19 cellular contexts compared by ENCODE assay signal in genomic region chr2:111522231-111522768, GRCh38.
DNase-seq lines count a peak whose midpoint lies in the region; ATAC-seq and TF ChIP-seq lines count a peak whose summit lies in the region.
"Had no signal": no experiment of that assay in that cellular context is flagged by ENCODE, and none has a peak within 500 bp of the region (broad histone marks: within the 10 kb centered on the region; RNA-seq: fewer than 3 reads in every experiment).

No MANE protein-coding gene starts in this region.

- H3K4me3 Mint-ChIP-seq in WTC11 = no peak overlapping the region
- H3K4me3 Mint-ChIP-seq: activated naive CD8-positive, alpha-beta T cell; activated T-cell treated with anti-CD3 and anti-CD28 coated beads, Interleukin-2, amount 50 U/mL, for 24 hours; central memory CD8-positive, alpha-beta T cell; memory B cell had no signal

- H3K36me3 Mint-ChIP-seq in WTC11 = no peaks in the 10 kb centered on the region
- H3K36me3 Mint-ChIP-seq: activated naive CD8-positive, alpha-beta T cell; memory B cell had no signal

- TF ChIP-seq EP300 in SK-N-SH (IDR thresholded peaks at IDR 0.05; ENCODE audit: borderline replicate concordance in 1 of 2, low read depth in 1 of 2, low read length in 1 of 2) = no peak
- no peak for TF ChIP-seq EP300 in transverse colon (IDR thresholded peaks at IDR 0.05; ENCODE audit: low read depth)

- H3K9me3 Mint-ChIP-seq in WTC11 = no peaks in the 10 kb centered on the region
- H3K9me3 Mint-ChIP-seq: activated T-cell treated with anti-CD3 and anti-CD28 coated beads, Interleukin-2, amount 50 U/mL, for 24 hours; central memory CD8-positive, alpha-beta T cell; memory B cell had no signal

- no peaks in the 10 kb centered on the region for H3K79me2 ChIP-seq in SK-N-SH (ENCODE audit: insufficient read depth)

- no peaks in the 10 kb centered on the region for H3K36me3 ChIP-seq in BJ (ENCODE audit: control insufficient read depth, insufficient read depth, low read length)
- no peaks in the 10 kb centered on the region for H3K36me3 ChIP-seq in SK-N-SH (replicated peaks in 1 of 2; ENCODE audit: control insufficient read depth in 1 of 2, insufficient read depth in 2 of 2, low read length in 1 of 2)
- H3K36me3 ChIP-seq in transverse colon = no peaks in the 10 kb centered on the region
- H3K36me3 ChIP-seq: BE2C, Peyer's patch had no signal

- POLR2A ChIA-PET in BJ (lab: Charles Lee) (no interaction called here), WTC11 (lab: Charles Lee) (no interaction called here), SK-N-SH (lab: Yijun Ruan, JAX) (no interaction called here)

- no peaks in the 10 kb centered on the region for H3K27me3 Mint-ChIP-seq in WTC11 (ENCODE audit: low read depth)

- H3K4me1 ChIP-seq in SK-N-SH (ENCODE audit: control insufficient read depth in 1 of 2, insufficient read depth in 2 of 2, low read depth in 1 of 2, low read length in 1 of 2) (peaks cover 0 to 40% of the 10 kb centered on the region in 2 experiments; a peak in 1 of 4 replicates), transverse colon (peaks cover 0 to 4% (median 2%) of the 10 kb centered on the region in 4 donors)
- H3K4me1 ChIP-seq: BE2C, Peyer's patch had no signal

- H3K9me3 ChIP-seq in SK-N-SH (no peaks in the 10 kb centered on the region), transverse colon (no peaks in the 10 kb centered on the region)
- H3K9me3 ChIP-seq: BE2C, Peyer's patch had no signal

- intact Hi-C loops in transverse colon (cut with DNase I; ENCODE audit: low total_unique reads) = no loop called here

- peak overlapping the region in 1 of 2 experiments; percentile 92; a peak in 2 of 4 replicates for H3K27ac ChIP-seq in SK-N-SH (ENCODE audit: low read depth in 2 of 2, low read length in 1 of 2)
- no peak overlapping the region for H3K27ac ChIP-seq in transverse colon
- H3K27ac ChIP-seq: Peyer's patch had no signal

- no peaks in the 10 kb centered on the region for H4K20me1 ChIP-seq in SK-N-SH (ENCODE audit: insufficient read depth)

- WGBS in SK-N-SH (ENCODE audit: low lambda C conversion rate) = 88% methylated on average over 5 of the region's 5 CpGs
- 59% methylated on average over 5 of the region's 5 CpGs; no CpG with 5 or more reads in 1 of the 2 donors for WGBS in transverse colon (ENCODE audit: low coverage in 1 of 2), 2 donors

- DNase-seq in BJ (ENCODE audit: low read depth) (peak; percentile 33), WTC11 (ENCODE audit: low spot score) (no peak), fibroblast of villous mesenchyme (ENCODE audit: low read depth) (peak; percentile 97), omental fat pad (ENCODE audit: low spot score) (no peak), GOT3 (lab: John Stamatoyannopoulos, UW) (no peak), SK-N-SH (no peak), transverse colon (no peak)
- DNase-seq: activated CD4-positive, alpha-beta T cell treated with anti-CD3 and anti-CD28 coated beads, Interleukin-2, amount 50 U/mL, for 4 hours; activated T-cell treated with anti-CD3 and anti-CD28 coated beads, Interleukin-2, amount 50 U/mL, for 24 hours; GF-D8; H7; NCI-H2107; Peyer's patch; stimulated activated CD4-positive, alpha-beta T cell treated with anti-CD3 and anti-CD28 coated beads, Interleukin-4, amount 100 ng/mL, for 4 hours had no signal

- no peak for TF ChIP-seq RAD21 in SK-N-SH (IDR thresholded peaks at IDR 0.05; ENCODE audit: low read length)

- CTCF ChIA-PET in BJ (lab: Yijun Ruan, JAX) (no interaction called here), WTC11 (lab: Charles Lee) (interaction anchor here (0.6 kb wide), 1 partner anchor 157 kb away, joined by 3 read pairs; no protein-coding TSS in a partner anchor), SK-N-SH (lab: Yijun Ruan, JAX) (no interaction called here)

- ATAC-seq in WTC11 = no peak
- ATAC-seq in omental fat pad (ENCODE audit: low FRiP score) = peak; percentile 69
- ATAC-seq in GM21390 (IDR thresholded peaks at IDR 0.05; ENCODE audit: unreplicated experiment) = no peak

- TF ChIP-seq POLR2A in transverse colon (IDR thresholded peaks at IDR 0.05) = no peak

- no peak overlapping the region for H3K4me3 ChIP-seq in BJ (ENCODE audit: low read depth, low read length)
- no peak overlapping the region for H3K4me3 ChIP-seq in fibroblast of villous mesenchyme (ENCODE audit: low read depth, low read length)
- H3K4me3 ChIP-seq in SK-N-SH (ENCODE audit: low read depth in 2 of 2, low read length in 1 of 2) = no peak overlapping the region
- H3K4me3 ChIP-seq in transverse colon = no peak overlapping the region
- H3K4me3 ChIP-seq: Peyer's patch had no signal

- in situ Hi-C loops in transverse colon (cut with MboI; ENCODE audit: low pct_ligation_motif_present in 1 of 4, low pct_unique_long_range_greater_than_20kb in 1 of 4, low sequenced_read_pairs in 3 of 4) = no loop called here

- no peak overlapping the region for H3K4me2 ChIP-seq in SK-N-SH

- H3K27ac Mint-ChIP-seq in WTC11 = no peak overlapping the region
- H3K27ac Mint-ChIP-seq: activated naive CD8-positive, alpha-beta T cell; activated T-cell treated with anti-CD3 and anti-CD28 coated beads, Interleukin-2, amount 50 U/mL, for 24 hours; memory B cell had no signal

- H3K4me1 Mint-ChIP-seq in WTC11 = peaks cover 16% of the 10 kb centered on the region
- H3K4me1 Mint-ChIP-seq: central memory CD8-positive, alpha-beta T cell; memory B cell had no signal

- H3K9ac ChIP-seq in SK-N-SH = no peak overlapping the region

- no peaks in the 10 kb centered on the region for H3K9me2 ChIP-seq in SK-N-SH

- no peaks in the 10 kb centered on the region for H3K27me3 ChIP-seq in BJ (ENCODE audit: control insufficient read depth, insufficient read depth, low read length)
- no peaks in the 10 kb centered on the region for H3K27me3 ChIP-seq in SK-N-SH (ENCODE audit: insufficient read depth)
- H3K27me3 ChIP-seq in transverse colon = no peaks in the 10 kb centered on the region
- H3K27me3 ChIP-seq: BE2C, Peyer's patch had no signal

- no peak overlapping the region for H2AFZ ChIP-seq in SK-N-SH (ENCODE audit: low read depth)

- H3F3A ChIP-seq in SK-N-SH (replicated peaks; ENCODE audit: insufficient read depth) = no peaks in the 10 kb centered on the region

- TF ChIP-seq CTCF in BJ (IDR thresholded peaks at IDR 0.05; ENCODE audit: insufficient read depth, low read depth, low read length) = no peak
- TF ChIP-seq CTCF in WTC11 (IDR thresholded peaks at IDR 0.05) = no peak
- no peak for TF ChIP-seq CTCF in fibroblast of villous mesenchyme (IDR thresholded peaks at IDR 0.05; ENCODE audit: insufficient read depth, low read depth, low read length)
- TF ChIP-seq CTCF in omental fat pad (IDR thresholded peaks at IDR 0.05) = no peak
- TF ChIP-seq CTCF in SK-N-SH (IDR thresholded peaks at IDR 0.05) = no peak
- TF ChIP-seq CTCF in transverse colon (IDR thresholded peaks at IDR 0.05) = no peak

TF ChIP-seq in WTC11, 78 proteins besides CTCF, POLR2A, EP300 and RAD21 (continues in another document):
- TF ChIP-seq GABPB1 (CRISPR knock-in tag; IDR thresholded peaks at IDR 0.05) = peak; percentile 43; the same call in 1 of the 2 replicates

TF ChIP-seq in SK-N-SH, 30 proteins besides CTCF, POLR2A, EP300 and RAD21 (continues in another document):
- TF ChIP-seq, protein P1, sequence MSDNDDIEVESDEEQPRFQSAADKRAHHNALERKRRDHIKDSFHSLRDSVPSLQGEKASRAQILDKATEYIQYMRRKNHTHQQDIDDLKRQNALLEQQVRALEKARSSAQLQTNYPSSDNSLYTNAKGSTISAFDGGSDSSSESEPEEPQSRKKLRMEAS (IDR thresholded peaks at IDR 0.05; ENCODE audit: low read depth) = no peak
- TF ChIP-seq PBX3 (IDR thresholded peaks at IDR 0.05) (no peak), POLR2AphosphoS5 (IDR thresholded peaks at IDR 0.05; ENCODE audit: low read depth, low read length) (no peak), RCOR1 (IDR thresholded peaks at IDR 0.05; ENCODE audit: low read length) (no peak; the same call in 1 of the 2 replicates), FOXM1 (IDR thresholded peaks at IDR 0.05; ENCODE audit: low read depth) (no peak), TCF12 (IDR thresholded peaks at IDR 0.05) (no peak), SMC3 (IDR thresholded peaks at IDR 0.05; ENCODE audit: low read depth, low read length) (no peak)
- TF ChIP-seq, protein P2, sequence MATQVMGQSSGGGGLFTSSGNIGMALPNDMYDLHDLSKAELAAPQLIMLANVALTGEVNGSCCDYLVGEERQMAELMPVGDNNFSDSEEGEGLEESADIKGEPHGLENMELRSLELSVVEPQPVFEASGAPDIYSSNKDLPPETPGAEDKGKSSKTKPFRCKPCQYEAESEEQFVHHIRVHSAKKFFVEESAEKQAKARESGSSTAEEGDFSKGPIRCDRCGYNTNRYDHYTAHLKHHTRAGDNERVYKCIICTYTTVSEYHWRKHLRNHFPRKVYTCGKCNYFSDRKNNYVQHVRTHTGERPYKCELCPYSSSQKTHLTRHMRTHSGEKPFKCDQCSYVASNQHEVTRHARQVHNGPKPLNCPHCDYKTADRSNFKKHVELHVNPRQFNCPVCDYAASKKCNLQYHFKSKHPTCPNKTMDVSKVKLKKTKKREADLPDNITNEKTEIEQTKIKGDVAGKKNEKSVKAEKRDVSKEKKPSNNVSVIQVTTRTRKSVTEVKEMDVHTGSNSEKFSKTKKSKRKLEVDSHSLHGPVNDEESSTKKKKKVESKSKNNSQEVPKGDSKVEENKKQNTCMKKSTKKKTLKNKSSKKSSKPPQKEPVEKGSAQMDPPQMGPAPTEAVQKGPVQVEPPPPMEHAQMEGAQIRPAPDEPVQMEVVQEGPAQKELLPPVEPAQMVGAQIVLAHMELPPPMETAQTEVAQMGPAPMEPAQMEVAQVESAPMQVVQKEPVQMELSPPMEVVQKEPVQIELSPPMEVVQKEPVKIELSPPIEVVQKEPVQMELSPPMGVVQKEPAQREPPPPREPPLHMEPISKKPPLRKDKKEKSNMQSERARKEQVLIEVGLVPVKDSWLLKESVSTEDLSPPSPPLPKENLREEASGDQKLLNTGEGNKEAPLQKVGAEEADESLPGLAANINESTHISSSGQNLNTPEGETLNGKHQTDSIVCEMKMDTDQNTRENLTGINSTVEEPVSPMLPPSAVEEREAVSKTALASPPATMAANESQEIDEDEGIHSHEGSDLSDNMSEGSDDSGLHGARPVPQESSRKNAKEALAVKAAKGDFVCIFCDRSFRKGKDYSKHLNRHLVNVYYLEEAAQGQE (IDR thresholded peaks at IDR 0.05; ENCODE audit: low read depth, low read length) = no peak

Comparison
In these comparisons a context has a peak if more than half of its experiments do, and no peak if none do; other contexts are left out.
1. DNase-seq: peak in BJ (single experiment) and fibroblast of villous mesenchyme (single experiment); none in WTC11 (single experiment), omental fat pad (single experiment), GOT3 (single experiment), SK-N-SH (single experiment) and transverse colon (single experiment).